ENCODE assay signal across 35 cellular contexts in genomic region chr5:33381243-33381642, GRCh38.
"Had no signal": no experiment of that assay in that cellular context is flagged by ENCODE, and none has a peak within 500 bp of the region (broad histone marks: within the 10 kb centered on the region; RNA-seq: fewer than 3 reads in every experiment).

No MANE protein-coding gene starts in this region.

- H3K4me3 ChIP-seq: cardiac muscle cell, MG63, Peyer's patch had no signal

- H3K4me1 Mint-ChIP-seq: activated B cell treated with CpG ODN at 0.5 μM for 24 hours; activated naive CD4-positive, alpha-beta T cell treated with anti-CD3 and anti-CD28 coated beads, Interleukin-2, amount 10 ng/mL, durations not matched to agents 7 days and 5 days; activated naive CD8-positive, alpha-beta T cell treated with anti-CD3 and anti-CD28 coated beads, Interleukin-2, amount 50 U/mL, for 24 hours; brain had no signal

- DNase-seq: activated B cell treated with CpG ODN at 0.5 μM for 24 hours; activated CD4-positive, alpha-beta memory T cell treated with anti-CD3 and anti-CD28 coated beads for 36 hours; activated CD4-positive, alpha-beta T cell treated with anti-CD3 and anti-CD28 coated beads for 4 hours; activated CD4-positive, alpha-beta T cell treated with anti-CD3 and anti-CD28 coated beads, Interleukin-2, amount 50 U/mL, for 1 hour; activated CD4-positive, CD25-positive, alpha-beta regulatory T cell treated with anti-CD3 and anti-CD28 coated beads, Interleukin-2, amount 50 U/mL, for 72 hours; activated CD8-positive, alpha-beta memory T cell treated with anti-CD3 and anti-CD28 coated beads, Interleukin-2, amount 50 U/mL, for 4 hours; activated effector memory CD4-positive, alpha-beta T cell treated with Interleukin-2 at 50 U/mL for 16 hours; activated naive CD4-positive, alpha-beta T cell treated with anti-CD3 and anti-CD28 coated beads, Interleukin-2, amount 10 ng/mL, durations not matched to agents 7 days and 5 days; activated naive CD8-positive, alpha-beta T cell treated with anti-CD3 and anti-CD28 coated beads, Interleukin-2, amount 50 U/mL, for 24 hours; activated T-cell treated with anti-CD3 and anti-CD28 coated beads for 4 hours; activated T-cell treated with anti-CD3 and anti-CD28 coated beads, Interleukin-2, amount 50 U/mL, for 48 hours; anterior cingulate cortex; Kasumi-1; MG63; MV-4-11; NCI-H1092; NCI-H1436 treated with DMSO at 0.1 percent for 48 hours; NCI-H1694 treated with DMSO at 0.1 percent for 48 hours; NCI-H2029; NCI-H510A; NCI-H526; NCI-H748 treated with DMSO at 0.1 percent for 48 hours; NK-92 treated with Interleukin-12 subunit alpha and Interleukin-12 subunit beta, amount 100 ng/mL, for 24 hours; PC-3; Peyer's patch; Right ventricle myocardium superior; RPMI8226; SW 1271; T-helper 1 cell; T-helper 2 cell; T-helper 9 cell had no signal

- H3K4me1 ChIP-seq: Peyer's patch had no signal

- H3K27me3 Mint-ChIP-seq: activated naive CD8-positive, alpha-beta T cell treated with anti-CD3 and anti-CD28 coated beads, Interleukin-2, amount 50 U/mL, for 24 hours had no signal

- ATAC-seq: activated naive CD8-positive, alpha-beta T cell treated with anti-CD3 and anti-CD28 coated beads, Interleukin-2, amount 50 U/mL, for 24 hours; PC-3 had no signal

- H3K27me3 ChIP-seq: MG63, Peyer's patch had no signal

- H3K4me3 Mint-ChIP-seq: activated B cell treated with CpG ODN at 0.5 μM for 24 hours; activated CD4-positive, alpha-beta memory T cell treated with anti-CD3 and anti-CD28 coated beads for 36 hours; activated naive CD4-positive, alpha-beta T cell treated with anti-CD3 and anti-CD28 coated beads, Interleukin-2, amount 10 ng/mL, durations not matched to agents 7 days and 5 days; activated naive CD8-positive, alpha-beta T cell; activated naive CD8-positive, alpha-beta T cell treated with anti-CD3 and anti-CD28 coated beads, Interleukin-2, amount 50 U/mL, for 24 hours; brain had no signal

- H3K36me3 ChIP-seq: cardiac muscle cell, MG63, Peyer's patch had no signal

- H3K27ac ChIP-seq: cardiac muscle cell, Peyer's patch, VCaP had no signal

- H3K36me3 Mint-ChIP-seq: activated naive CD4-positive, alpha-beta T cell treated with anti-CD3 and anti-CD28 coated beads, Interleukin-2, amount 10 ng/mL, durations not matched to agents 7 days and 5 days; activated naive CD8-positive, alpha-beta T cell; brain had no signal

- H3K27ac Mint-ChIP-seq: activated B cell treated with CpG ODN at 0.5 μM for 24 hours; activated CD4-positive, alpha-beta memory T cell treated with anti-CD3 and anti-CD28 coated beads for 36 hours; activated naive CD4-positive, alpha-beta T cell treated with anti-CD3 and anti-CD28 coated beads, Interleukin-2, amount 10 ng/mL, durations not matched to agents 7 days and 5 days; activated naive CD8-positive, alpha-beta T cell; activated naive CD8-positive, alpha-beta T cell treated with anti-CD3 and anti-CD28 coated beads, Interleukin-2, amount 50 U/mL, for 24 hours; brain had no signal
